Comparison of ENCODE assay signal across 22 cellular contexts in the genomic region with DNA sequence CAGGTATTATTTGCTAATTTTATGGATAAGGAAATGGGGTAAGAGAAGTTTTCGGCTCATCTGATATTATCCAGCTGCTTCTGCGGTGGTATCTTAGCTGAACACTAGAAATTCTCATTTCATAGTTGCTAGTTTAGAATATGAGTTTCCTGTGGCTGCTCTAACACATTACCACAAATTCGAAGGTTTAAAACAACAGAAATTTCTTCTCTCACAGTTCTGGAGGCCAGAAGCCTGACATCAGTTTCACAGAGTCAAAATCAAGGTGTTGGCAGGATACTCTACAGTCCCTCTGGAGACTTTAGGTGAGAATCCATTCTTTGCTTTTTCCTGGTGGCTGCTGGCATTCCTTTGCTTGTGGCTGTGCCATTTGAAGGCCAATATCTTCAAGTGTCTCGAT.
DNase-seq lines count a peak whose midpoint lies in the region; ATAC-seq, FAIRE-seq and TF ChIP-seq lines count a peak whose summit lies in the region.
"Had no signal": no experiment of that assay in that cellular context is flagged by ENCODE, and none has a peak within 500 bp of the region (broad histone marks: within the 10 kb centered on the region; RNA-seq: fewer than 3 reads in every experiment).

No MANE protein-coding gene starts in this region.

- H3K36me3 Mint-ChIP-seq in naive thymus-derived CD8-positive, alpha-beta T cell = no peaks in the 10 kb centered on the region
- H3K36me3 Mint-ChIP-seq: IgD-negative memory B cell had no signal

- H3K27me3 Mint-ChIP-seq in naive thymus-derived CD8-positive, alpha-beta T cell = no peaks in the 10 kb centered on the region
- H3K27me3 Mint-ChIP-seq: IgD-negative memory B cell had no signal

- peak overlapping the region in 10 of 11 experiments; percentile 15 to 81 (median 73); a peak in 19 of 22 replicates for H3K27ac ChIP-seq in BLaER1 treated with 17β-estradiol and CSF1 and Interleukin-3, amounts not matched to agents 10 nM and 100 nM
- H3K27ac ChIP-seq in HEK293 (ENCODE audit: extremely low read depth, low read depth, low read length) (0 out of 2 replicates have a peak overlapping the region, but pooled peaks have one; percentile 41), OCI-LY7 (ENCODE audit: low read depth, low read length, poor library complexity, severe bottlenecking) (peak overlapping the region; percentile 35), small intestine (ENCODE audit: low read depth in 1 of 2, low read length in 1 of 2) (no peak overlapping the region), psoas muscle (no peak overlapping the region)
- H3K27ac ChIP-seq: GM23248 had no signal

- CTCF ChIA-PET in HEK293 (lab: Yijun Ruan, JAX) (interaction anchor here (0.6 kb wide), 2 partner anchors 95 to 220 kb away, joined by 3 read pairs; no protein-coding TSS in a partner anchor), OCI-LY7 (lab: Charles Lee; ENCODE audit: unreplicated experiment) (interaction anchor here (1.9 kb wide), 1 partner anchor 39 kb away, joined by 5 read pairs; no protein-coding TSS in a partner anchor)

- peaks cover 35 to 80% (median 77%) of the 10 kb centered on the region in 4 donors for H3K4me1 Mint-ChIP-seq in naive thymus-derived CD8-positive, alpha-beta T cell
- H3K4me1 Mint-ChIP-seq: H9 had no signal

- H3K9me3 ChIP-seq in BLaER1 treated with 17β-estradiol and CSF1 and Interleukin-3, amounts not matched to agents 10 nM and 100 nM (replicated peaks in 1 of 11) = peaks cover 0 to 19% (median 7%) of the 10 kb centered on the region in 11 experiments; a peak in 10 of 22 replicates
- H3K9me3 ChIP-seq in HEK293 (ENCODE audit: control insufficient read depth, insufficient read depth, low read depth, low read length) (no peaks in the 10 kb centered on the region), OCI-LY7 (ENCODE audit: low read length) (no peaks in the 10 kb centered on the region), small intestine (ENCODE audit: control insufficient read depth, low read depth) (no peaks in the 10 kb centered on the region), psoas muscle (no peaks in the 10 kb centered on the region)
- H3K9me3 ChIP-seq: MG63 had no signal

- peaks cover 81 to 93% (median 84%) of the 10 kb centered on the region in 10 experiments for H3K4me1 ChIP-seq in BLaER1 treated with 17β-estradiol and CSF1 and Interleukin-3, amounts not matched to agents 10 nM and 100 nM
- H3K4me1 ChIP-seq in HEK293 (ENCODE audit: control insufficient read depth, insufficient read depth, low read length) (peaks cover 20% of the 10 kb centered on the region), OCI-LY7 (ENCODE audit: insufficient read depth, low read length, poor library complexity, severe bottlenecking) (peaks cover 91% of the 10 kb centered on the region), small intestine (ENCODE audit: control insufficient read depth in 2 of 2, insufficient read depth in 1 of 2, low read depth in 1 of 2, low read length in 1 of 2) (no peaks in the 10 kb centered on the region), psoas muscle (no peaks in the 10 kb centered on the region)

- H3K36me3 ChIP-seq in BLaER1 treated with 17β-estradiol and CSF1 and Interleukin-3, amounts not matched to agents 10 nM and 100 nM = no peaks in the 10 kb centered on the region
- H3K36me3 ChIP-seq in HEK293 (ENCODE audit: control insufficient read depth in 2 of 2, insufficient read depth in 1 of 2, low read length in 2 of 2) (no peaks in the 10 kb centered on the region), OCI-LY7 (ENCODE audit: insufficient read depth, low read length) (no peaks in the 10 kb centered on the region), small intestine (ENCODE audit: control insufficient read depth in 2 of 2, insufficient read depth in 2 of 2, low read length in 2 of 2) (no peaks in the 10 kb centered on the region), psoas muscle (ENCODE audit: insufficient read depth in 1 of 2, low read depth in 1 of 2) (no peaks in the 10 kb centered on the region)
- H3K36me3 ChIP-seq: MG63 had no signal

- no peaks in the 10 kb centered on the region for H3K27me3 ChIP-seq in BLaER1 treated with 17β-estradiol and CSF1 and Interleukin-3, amounts not matched to agents 10 nM and 100 nM
- no peaks in the 10 kb centered on the region for H3K27me3 ChIP-seq in small intestine (ENCODE audit: control insufficient read depth in 2 of 2, insufficient read depth in 2 of 2, low read length in 2 of 2)
- no peaks in the 10 kb centered on the region for H3K27me3 ChIP-seq in psoas muscle (ENCODE audit: insufficient read depth in 3 of 3, low read length in 2 of 3)
- H3K27me3 ChIP-seq: MG63 had no signal

- TF ChIP-seq CTCF in HEK293 (tag by site-specific recombination; IDR thresholded peaks at IDR 0.05) = no peak
- TF ChIP-seq CTCF in OCI-LY7 (conservative IDR thresholded peaks at IDR 0.05; ENCODE audit: low read length) = no peak
- TF ChIP-seq CTCF in psoas muscle (IDR thresholded peaks at IDR 0.05) = no peak

- H3K9ac ChIP-seq in BLaER1 treated with 17β-estradiol and CSF1 and Interleukin-3, amounts not matched to agents 10 nM and 100 nM = peak overlapping the region in 5 of 11 experiments; percentile 3 to 53 (median 19); a peak in 4 of 22 replicates
- H3K9ac ChIP-seq: GM23248 had no signal

- peak overlapping the region; percentile 96; the same call in 1 of the 2 replicates for H2AFZ ChIP-seq in OCI-LY7 (ENCODE audit: low read length)
- H2AFZ ChIP-seq: GM23248 had no signal

- POLR2A ChIA-PET in HEK293 (lab: Yijun Ruan, JAX) (no interaction called here), OCI-LY7 (lab: Charles Lee) (interaction anchor here (1.0 to 4.8 kb wide), 6 partner anchors 8 to 207 kb away, joined by 3 to 35 read pairs (median 8); no protein-coding TSS in a partner anchor)
- POLR2A ChIA-PET in naive thymus-derived CD8-positive, alpha-beta T cell (lab: Charles Lee) = interaction anchor here (1.7 to 7.6 kb wide), 2 partner anchors 9 to 206 kb away, joined by 6 to 65 read pairs; a partner anchor contains a TSS

- H3K27ac Mint-ChIP-seq in naive thymus-derived CD8-positive, alpha-beta T cell = peak overlapping the region; percentile 37 to 97 (median 70)
- H3K27ac Mint-ChIP-seq: H9; T-helper 1 cell treated with Interleukin-12 subunit alpha and Interleukin-12 subunit beta and Interleukin-4 antibody, amounts not matched to agents 30 μg/mL and 1 μg/mL, for 36 hours had no signal

- no peak for ATAC-seq in naive thymus-derived CD8-positive, alpha-beta T cell
- no peak for ATAC-seq in GM18868 (IDR thresholded peaks at IDR 0.05; ENCODE audit: unreplicated experiment)
- no peak for ATAC-seq in psoas muscle
- ATAC-seq: PC-3 had no signal

- FAIRE-seq in small intestine (lab: Jason Lieb, UNC) = no peak

- H3K4me3 Mint-ChIP-seq in naive thymus-derived CD8-positive, alpha-beta T cell = peak overlapping the region in 2 of 10 donors; percentile 13
- H3K4me3 Mint-ChIP-seq: H9; T-helper 1 cell treated with Interleukin-12 subunit alpha and Interleukin-12 subunit beta and Interleukin-4 antibody, amounts not matched to agents 30 μg/mL and 1 μg/mL, for 36 hours had no signal

- BruUV-seq in OCI-LY7 (replicated peaks; lab: Mats Ljungman, UMichigan) = no TSS peak

- H3K4me2 ChIP-seq in BLaER1 treated with 17β-estradiol and CSF1 and Interleukin-3, amounts not matched to agents 10 nM and 100 nM = peak overlapping the region; percentile 77 to 92 (median 84); a peak in 21 of 22 replicates
- H3K4me2 ChIP-seq in OCI-LY7 (ENCODE audit: low read length) = peak overlapping the region; percentile 71

- H3K9me2 ChIP-seq in OCI-LY7 (ENCODE audit: insufficient read depth, low read length) = no peaks in the 10 kb centered on the region

- peaks cover 0 to 9% (median 0%) of the 10 kb centered on the region in 9 donors for H3K9me3 Mint-ChIP-seq in naive thymus-derived CD8-positive, alpha-beta T cell
- H3K9me3 Mint-ChIP-seq: H9 had no signal

- no peaks in the 10 kb centered on the region for H4K20me1 ChIP-seq in BLaER1 treated with 17β-estradiol and CSF1 and Interleukin-3, amounts not matched to agents 10 nM and 100 nM
- H4K20me1 ChIP-seq in OCI-LY7 (ENCODE audit: insufficient read depth, low read length) = no peaks in the 10 kb centered on the region

- H3K79me2 ChIP-seq in OCI-LY7 (ENCODE audit: insufficient read depth, low read depth, low read length) = no peaks in the 10 kb centered on the region

- 82 to 90% (median 83%) methylated on average over 4 of the region's 4 CpGs for WGBS in small intestine, 3 donors
- WGBS in psoas muscle, 3 donors = 90 to 97% (median 93%) methylated on average over 4 of the region's 4 CpGs

- intact Hi-C loops in OCI-LY7 (cut with micrococcal nuclease; ENCODE audit: unreplicated experiment) = loop anchor here (5.0 kb wide), 1 partner anchor 207 kb away; a partner anchor contains a TSS
- intact Hi-C loops in psoas muscle (cut with DNase I) = no loop called here

- no peak overlapping the region for H3K4me3 ChIP-seq in BLaER1 treated with 17β-estradiol and CSF1 and Interleukin-3, amounts not matched to agents 10 nM and 100 nM
- H3K4me3 ChIP-seq in HEK293 (ENCODE audit: low read depth, low read length) (no peak overlapping the region), OCI-LY7 (ENCODE audit: low read depth, low read length, poor library complexity, severe bottlenecking) (no peak overlapping the region), small intestine (ENCODE audit: low read depth in 1 of 2, low read length in 2 of 2) (no peak overlapping the region), psoas muscle (no peak overlapping the region)
- H3K4me3 ChIP-seq: GM23248, MG63 had no signal

- DNase-seq in OCI-LY7 (ENCODE audit: low spot score) = no peak
- peak in 1 of 10 donors; percentile 25 for DNase-seq in naive thymus-derived CD8-positive, alpha-beta T cell
- no peak for DNase-seq in stimulated activated CD4-positive, alpha-beta T cell treated with anti-CD3 and anti-CD28 coated beads, Interleukin-4, amount 100 ng/mL, for 24 hours
- no peak for DNase-seq in small intestine
- no peak for DNase-seq in psoas muscle
- DNase-seq: AML-193, DMS79, GM23248, H9, Kasumi-1, MG63, NCI-H187, NCI-H226, NCI-H524, NCI-H774, PC-3, Right ventricle myocardium superior had no signal

TF ChIP-seq in HEK293, 187 proteins besides CTCF, POLR2A, EP300 and RAD21 (continues in another document):
- no peak for TF ChIP-seq ZNF37A (tag by site-specific recombination; IDR thresholded peaks at IDR 0.05)
- TF ChIP-seq ZNF324 (tag by site-specific recombination; IDR thresholded peaks at IDR 0.05) = no peak
- TF ChIP-seq SP3 (tag by site-specific recombination; IDR thresholded peaks at IDR 0.05) = no peak
- TF ChIP-seq, protein P1, sequence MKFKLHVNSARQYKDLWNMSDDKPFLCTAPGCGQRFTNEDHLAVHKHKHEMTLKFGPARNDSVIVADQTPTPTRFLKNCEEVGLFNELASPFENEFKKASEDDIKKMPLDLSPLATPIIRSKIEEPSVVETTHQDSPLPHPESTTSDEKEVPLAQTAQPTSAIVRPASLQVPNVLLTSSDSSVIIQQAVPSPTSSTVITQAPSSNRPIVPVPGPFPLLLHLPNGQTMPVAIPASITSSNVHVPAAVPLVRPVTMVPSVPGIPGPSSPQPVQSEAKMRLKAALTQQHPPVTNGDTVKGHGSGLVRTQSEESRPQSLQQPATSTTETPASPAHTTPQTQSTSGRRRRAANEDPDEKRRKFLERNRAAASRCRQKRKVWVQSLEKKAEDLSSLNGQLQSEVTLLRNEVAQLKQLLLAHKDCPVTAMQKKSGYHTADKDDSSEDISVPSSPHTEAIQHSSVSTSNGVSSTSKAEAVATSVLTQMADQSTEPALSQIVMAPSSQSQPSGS (tag by site-specific recombination; IDR thresholded peaks at IDR 0.05; ENCODE audit: low read depth) = no peak
- TF ChIP-seq ZSCAN30 (tag by site-specific recombination; IDR thresholded peaks at IDR 0.05) = no peak

Comparison
In these comparisons a context has a peak if more than half of its experiments do, and no peak if none do; other contexts are left out.
1. H3K27ac ChIP-seq: peak in BLaER1 treated with 17β-estradiol and CSF1 and Interleukin-3, amounts not matched to agents 10 nM and 100 nM (10 of 11), HEK293 (single experiment) and OCI-LY7 (single experiment); none in small intestine (0 of 2) and psoas muscle (single experiment).